ENCODE assay signal across 16 cellular contexts in genomic region chr16:27439273-27440018, GRCh38. TPM values are rescaled to one million over a fixed set of nuclear protein-coding genes. Genes with fewer than 3 reads are reported as not detected.
A peak's percentile ranks its signal among the peaks of the same experiment; 100 is the strongest.
DNase-seq lines count a peak whose midpoint lies in the region; ATAC-seq, FAIRE-seq and TF ChIP-seq lines count a peak whose summit lies in the region.
"Had no signal": no experiment of that assay in that cellular context is flagged by ENCODE, and none has a peak within 500 bp of the region (broad histone marks: within the 10 kb centered on the region; RNA-seq: fewer than 3 reads in every experiment).

No MANE protein-coding gene starts in this region.

- CTCF ChIA-PET in activated naive CD4-positive, alpha-beta T cell treated with anti-CD3 and anti-CD28 coated beads for 36 hours (lab: Charles Lee): no interaction called here
- CTCF ChIA-PET in activated CD8-positive, alpha-beta T cell treated with anti-CD3 and anti-CD28 coated beads, Interleukin-2, amount 10 ng/mL, durations not matched to agents 7 days and 5 days (lab: Charles Lee): no interaction called here

- 73% methylated on average over 17 of the region's 18 CpGs for WGBS in suprapubic skin

- no peak for FAIRE-seq in H54 (lab: Jason Lieb, UNC)

- TF ChIP-seq EP300 in suprapubic skin (IDR thresholded peaks at IDR 0.05): no peak

- intact Hi-C loops in activated naive CD4-positive, alpha-beta T cell treated with anti-CD3 and anti-CD28 coated beads for 36 hours (cut with micrococcal nuclease): no loop called here

- peaks cover 28% of the 10 kb centered on the region for H3K4me1 Mint-ChIP-seq in activated naive CD4-positive, alpha-beta T cell treated with anti-CD3 and anti-CD28 coated beads for 36 hours (ENCODE audit: low read depth)
- H3K4me1 Mint-ChIP-seq in activated CD8-positive, alpha-beta T cell treated with anti-CD3 and anti-CD28 coated beads, Interleukin-2, amount 10 ng/mL, durations not matched to agents 7 days and 5 days (ENCODE audit: low read depth): no peaks in the 10 kb centered on the region
- peaks cover 34 to 36% of the 10 kb centered on the region in 2 donors for H3K4me1 Mint-ChIP-seq in immature natural killer cell

- no peaks in the 10 kb centered on the region for H3K27me3 ChIP-seq in suprapubic skin
- H3K27me3 ChIP-seq in BE2C: no peaks in the 10 kb centered on the region
- H3K27me3 ChIP-seq: neutrophil had no signal

- peak overlapping the region; percentile 10 for H3K27ac Mint-ChIP-seq in activated naive CD4-positive, alpha-beta T cell treated with anti-CD3 and anti-CD28 coated beads for 36 hours
- peak overlapping the region; percentile 2 for H3K27ac Mint-ChIP-seq in activated CD8-positive, alpha-beta T cell treated with anti-CD3 and anti-CD28 coated beads, Interleukin-2, amount 10 ng/mL, durations not matched to agents 7 days and 5 days
- peak overlapping the region; percentile 82 to 95 (median 88) for H3K27ac Mint-ChIP-seq in immature natural killer cell
- H3K27ac Mint-ChIP-seq: HFFc6 had no signal

- no peak overlapping the region for H3K27ac ChIP-seq in suprapubic skin
- H3K27ac ChIP-seq: neutrophil had no signal

- H3K36me3 ChIP-seq in suprapubic skin: no peaks in the 10 kb centered on the region
- no peaks in the 10 kb centered on the region for H3K36me3 ChIP-seq in BE2C
- H3K36me3 ChIP-seq: neutrophil had no signal

- H3K27me3 Mint-ChIP-seq in activated naive CD4-positive, alpha-beta T cell treated with anti-CD3 and anti-CD28 coated beads for 36 hours (ENCODE audit: low read depth): no peaks in the 10 kb centered on the region
- H3K27me3 Mint-ChIP-seq in activated CD8-positive, alpha-beta T cell treated with anti-CD3 and anti-CD28 coated beads, Interleukin-2, amount 10 ng/mL, durations not matched to agents 7 days and 5 days (ENCODE audit: low read depth): no peaks in the 10 kb centered on the region
- peaks cover 0 to 7% (median 2%) of the 10 kb centered on the region in 3 donors for H3K27me3 Mint-ChIP-seq in immature natural killer cell (ENCODE audit: low read depth in 3 of 3)
- H3K27me3 Mint-ChIP-seq: activated T-helper 17 cell treated with anti-CD3 and anti-CD28 coated beads, Interleukin-2, amount 50 U/mL, for 72 hours had no signal

- H3K36me3 Mint-ChIP-seq in activated naive CD4-positive, alpha-beta T cell treated with anti-CD3 and anti-CD28 coated beads for 36 hours (ENCODE audit: low read depth): peaks cover 89% of the 10 kb centered on the region
- peaks cover 77% of the 10 kb centered on the region for H3K36me3 Mint-ChIP-seq in activated CD8-positive, alpha-beta T cell treated with anti-CD3 and anti-CD28 coated beads, Interleukin-2, amount 10 ng/mL, durations not matched to agents 7 days and 5 days (ENCODE audit: low read depth)
- H3K36me3 Mint-ChIP-seq in immature natural killer cell: peaks cover 16 to 59% (median 32%) of the 10 kb centered on the region in 3 donors

- no peak for TF ChIP-seq CTCF in suprapubic skin (IDR thresholded peaks at IDR 0.05)
- no peak for TF ChIP-seq CTCF in BE2C (IDR thresholded peaks at IDR 0.05; ENCODE audit: low read depth, low read length)

- POLR2A ChIA-PET in activated CD8-positive, alpha-beta T cell treated with anti-CD3 and anti-CD28 coated beads, Interleukin-2, amount 10 ng/mL, durations not matched to agents 7 days and 5 days (lab: Charles Lee): interaction anchor here (1.4 kb wide), 1 partner anchor 10 kb away, joined by 4 read pairs; no protein-coding TSS in a partner anchor

- H3K4me1 ChIP-seq in suprapubic skin: no peaks in the 10 kb centered on the region
- no peaks in the 10 kb centered on the region for H3K4me1 ChIP-seq in BE2C

- H3K9me3 Mint-ChIP-seq in activated naive CD4-positive, alpha-beta T cell treated with anti-CD3 and anti-CD28 coated beads for 36 hours: no peaks in the 10 kb centered on the region
- H3K9me3 Mint-ChIP-seq in activated CD8-positive, alpha-beta T cell treated with anti-CD3 and anti-CD28 coated beads, Interleukin-2, amount 10 ng/mL, durations not matched to agents 7 days and 5 days (ENCODE audit: insufficient read depth): no peaks in the 10 kb centered on the region
- no peaks in the 10 kb centered on the region for H3K9me3 Mint-ChIP-seq in immature natural killer cell
- H3K9me3 Mint-ChIP-seq: activated T-helper 17 cell treated with anti-CD3 and anti-CD28 coated beads, Interleukin-2, amount 50 U/mL, for 72 hours had no signal

- H3K9me3 ChIP-seq in suprapubic skin: no peaks in the 10 kb centered on the region
- H3K9me3 ChIP-seq in BE2C: peaks cover 3% of the 10 kb centered on the region
- H3K9me3 ChIP-seq: neutrophil had no signal

- no peak overlapping the region for H3K4me3 ChIP-seq in suprapubic skin
- no peak overlapping the region for H3K4me3 ChIP-seq in BE2C (ENCODE audit: low read depth, low read length)
- H3K4me3 ChIP-seq: lung had no signal

- no peak overlapping the region for H3K4me3 Mint-ChIP-seq in activated naive CD4-positive, alpha-beta T cell treated with anti-CD3 and anti-CD28 coated beads for 36 hours
- no peak overlapping the region for H3K4me3 Mint-ChIP-seq in activated CD8-positive, alpha-beta T cell treated with anti-CD3 and anti-CD28 coated beads, Interleukin-2, amount 10 ng/mL, durations not matched to agents 7 days and 5 days
- H3K4me3 Mint-ChIP-seq in immature natural killer cell: peak overlapping the region in 4 of 5 donors; percentile 4 to 51 (median 14)
- H3K4me3 Mint-ChIP-seq: activated T-helper 17 cell treated with anti-CD3 and anti-CD28 coated beads, Interleukin-2, amount 50 U/mL, for 72 hours; HFFc6 had no signal

- DNase-seq in activated naive CD4-positive, alpha-beta T cell treated with anti-CD3 and anti-CD28 coated beads for 36 hours: peak; percentile 2
- no peak for DNase-seq in activated naive CD4-positive, alpha-beta T cell treated with anti-CD3 and anti-CD28 coated beads, Interleukin-2, amount 50 U/mL, for 16 hours
- DNase-seq in activated CD8-positive, alpha-beta T cell treated with anti-CD3 and anti-CD28 coated beads, Interleukin-2, amount 10 ng/mL, durations not matched to agents 7 days and 5 days: no peak
- DNase-seq in immature natural killer cell (no peak), suprapubic skin (ENCODE audit: low spot score in 2 of 2) (peak; percentile 20 to 49), BE2C (no peak), H54 (ENCODE audit: insufficient read length, low spot score) (no peak), mucosa of gallbladder (ENCODE audit: low spot score) (no peak)
- DNase-seq: activated CD4-positive, CD25-positive, alpha-beta regulatory T cell; effector memory CD4-positive, alpha-beta T cell; HFFc6; NCI-H510A treated with DMSO at 0.1 percent for 48 hours; stimulated activated naive CD4-positive, alpha-beta T cell had no signal

- no peak for TF ChIP-seq POLR2A in suprapubic skin (IDR thresholded peaks at IDR 0.05)
- TF ChIP-seq POLR2A in H54 (IDR thresholded peaks at IDR 0.05; ENCODE audit: low read depth, low read length): no peak

- ATAC-seq in activated CD8-positive, alpha-beta T cell treated with anti-CD3 and anti-CD28 coated beads, Interleukin-2, amount 10 ng/mL, durations not matched to agents 7 days and 5 days: no peak
- ATAC-seq: activated T-helper 17 cell treated with anti-CD3 and anti-CD28 coated beads, Interleukin-2, amount 50 U/mL, for 72 hours had no signal

RNA-seq across cellular contexts. Expression of gene IL21R, which starts 37.5 kb away (rescaled TPM):
- total RNA-seq in activated naive CD4-positive, alpha-beta T cell treated with anti-CD3 and anti-CD28 coated beads for 36 hours: 10 to 100 TPM; 93.8 to 99.2 TPM
- total RNA-seq in activated CD8-positive, alpha-beta T cell treated with anti-CD3 and anti-CD28 coated beads, Interleukin-2, amount 10 ng/mL, durations not matched to agents 7 days and 5 days: 10 to 100 TPM; 23.5 to 24.2 TPM
- polyA plus RNA-seq in immature natural killer cell: 10 to 100 TPM; 27.5 to 59.7 (median 49.6) TPM
- total RNA-seq in suprapubic skin: 1 to 10 TPM in 1 of 4 donors, under 1 TPM in 3; 0.08 to 1.2 (median 0.23) TPM
- not detected for polyA plus RNA-seq in BE2C (2012; ENCODE audit: insufficient read depth, insufficient read length, low read depth)
- total RNA-seq in mucosa of gallbladder: 1.2 TPM

Comparison
In these comparisons a context has a peak if more than half of its experiments do, and no peak if none do; other contexts are left out.
1. DNase-seq: peak in activated naive CD4-positive, alpha-beta T cell treated with anti-CD3 and anti-CD28 coated beads for 36 hours (single experiment) and suprapubic skin (2 of 2); none in activated naive CD4-positive, alpha-beta T cell treated with anti-CD3 and anti-CD28 coated beads, Interleukin-2, amount 50 U/mL, for 16 hours (single experiment), activated CD8-positive, alpha-beta T cell treated with anti-CD3 and anti-CD28 coated beads, Interleukin-2, amount 10 ng/mL, durations not matched to agents 7 days and 5 days (single experiment), immature natural killer cell (0 of 3), BE2C (single experiment), H54 (single experiment) and mucosa of gallbladder (single experiment).
2. H3K27ac Mint-ChIP-seq: peak in every context shown above with its lines; median percentile 88 in immature natural killer cell; 10 in activated naive CD4-positive, alpha-beta T cell treated with anti-CD3 and anti-CD28 coated beads for 36 hours; 2 in activated CD8-positive, alpha-beta T cell treated with anti-CD3 and anti-CD28 coated beads, Interleukin-2, amount 10 ng/mL, durations not matched to agents 7 days and 5 days.
3. H3K4me3 Mint-ChIP-seq: peak in immature natural killer cell (4 of 5); none in activated naive CD4-positive, alpha-beta T cell treated with anti-CD3 and anti-CD28 coated beads for 36 hours (single experiment) and activated CD8-positive, alpha-beta T cell treated with anti-CD3 and anti-CD28 coated beads, Interleukin-2, amount 10 ng/mL, durations not matched to agents 7 days and 5 days (single experiment).
4. RNA of gene IL21R, which starts 37.5 kb away (total RNA-seq): 93.8 to 99.2 TPM in activated naive CD4-positive, alpha-beta T cell treated with anti-CD3 and anti-CD28 coated beads for 36 hours and 23.5 to 24.2 TPM in activated CD8-positive, alpha-beta T cell treated with anti-CD3 and anti-CD28 coated beads, Interleukin-2, amount 10 ng/mL, durations not matched to agents 7 days and 5 days; 1.2 TPM in mucosa of gallbladder (single experiment) and 0.08 to 1.2 TPM in suprapubic skin; every median in the first group is over 10 times any median in the second.